In the genomic region with DNA sequence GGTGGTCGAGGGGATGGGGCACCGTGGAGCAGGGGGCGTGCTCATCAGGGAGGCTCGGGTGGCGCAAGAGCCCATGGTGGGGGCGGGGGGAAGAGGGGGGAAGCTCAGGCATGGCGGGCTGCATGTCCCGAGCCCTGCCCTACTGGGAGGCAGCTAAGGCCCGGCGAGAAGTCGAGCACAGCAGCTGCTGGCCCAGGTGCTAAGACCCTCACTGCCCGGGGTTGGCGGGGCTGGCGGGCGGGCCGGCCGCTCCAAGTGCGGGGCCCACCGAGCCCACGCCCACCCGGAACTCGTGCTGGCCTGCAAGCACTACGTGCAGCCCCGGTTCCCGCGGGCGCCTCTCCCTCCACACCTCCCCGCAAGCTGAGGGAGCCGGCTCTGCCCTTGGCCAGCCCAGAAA, we compare ENCODE assay signal across 19 cellular contexts.
"Had no signal": no experiment of that assay in that cellular context is flagged by ENCODE, and none has a peak within 500 bp of the region (broad histone marks: within the 10 kb centered on the region; RNA-seq: fewer than 3 reads in every experiment).

No MANE protein-coding gene starts in this region.

- H3K4me2 ChIP-seq: KMS-11 had no signal

- H3K4me1 ChIP-seq: SJSA1 had no signal

- H3K9ac ChIP-seq: KMS-11 had no signal

- H3K9me3 ChIP-seq: SJSA1 had no signal

- H3K4me3 ChIP-seq: SJSA1, SK-N-MC had no signal

- H3K36me3 ChIP-seq: SJSA1 had no signal

- ATAC-seq: HepG2 had no signal

- H3K27me3 ChIP-seq: SJSA1 had no signal

- H3K27ac ChIP-seq: KMS-11, SJSA1, SK-N-MC had no signal

- DNase-seq: IMR-90, NCI-H1048, NCI-H1105, NCI-H1417, NCI-H1436 treated with DMSO at 0.1 percent for 48 hours, NCI-H1694, NCI-H1930, NCI-H2081, NCI-H2107, NCI-H2227 treated with DMSO at 0.1 percent for 48 hours, NCI-H524, NCI-H526 treated with DMSO at 0.1 percent for 48 hours, NCI-H748 treated with DMSO at 0.1 percent for 48 hours, Right ventricle myocardium superior, SIG-M5 had no signal
